8 cellular contexts compared by ENCODE assay signal in genomic region chr5:139403787-139404483, GRCh38. TPM values are rescaled to one million over a fixed set of nuclear protein-coding genes. Genes with fewer than 3 reads are reported as not detected.
DNase-seq lines count a peak whose midpoint lies in the region; ATAC-seq and TF ChIP-seq lines count a peak whose summit lies in the region.

SPATA24 (minus strand) TSS chr5:139404089; CDS start chr5:139404060, 29 bp downstream.

- intact Hi-C loops in left ventricle myocardium inferior (cut with micrococcal nuclease) (no loop called here), prostate gland (cut with DNase I) (no loop called here)

- H3K27ac Mint-ChIP-seq in T-helper 17 cell: peak within 1 kb of the TSS; percentile 97

- H3K4me3 Mint-ChIP-seq in T-helper 17 cell: peak within 1 kb of the TSS; percentile 97

- H3K36me3 Mint-ChIP-seq in T-helper 17 cell (ENCODE audit: low read depth): no peaks in the 10 kb centered on the region

- TF ChIP-seq CTCF in left ventricle myocardium inferior (IDR thresholded peaks at IDR 0.05; ENCODE audit: borderline replicate concordance) (no peak), prostate gland (IDR thresholded peaks at IDR 0.05) (no peak)

- H3K27me3 Mint-ChIP-seq in T-helper 17 cell: no peaks in the 10 kb centered on the region

- H3K36me3 ChIP-seq in left ventricle myocardium inferior (peaks cover 5% of the 10 kb centered on the region), prostate gland (no peaks in the 10 kb centered on the region), urinary bladder (ENCODE audit: insufficient read depth) (no peaks in the 10 kb centered on the region)

- H3K27me3 ChIP-seq in left ventricle myocardium inferior (ENCODE audit: low read depth) (no peaks in the 10 kb centered on the region), prostate gland (replicated peaks; ENCODE audit: insufficient read depth) (no peaks in the 10 kb centered on the region)

- peak within 1 kb of the TSS; percentile 66 for H3K4me3 ChIP-seq in left ventricle myocardium inferior
- peak within 1 kb of the TSS; percentile 43 to 45 for H3K4me3 ChIP-seq in prostate gland
- peak within 1 kb of the TSS; percentile 32 for H3K4me3 ChIP-seq in urinary bladder (ENCODE audit: low read depth, low read length)

- ATAC-seq in GM18499 (IDR thresholded peaks at IDR 0.05; ENCODE audit: insufficient read depth, unreplicated experiment) (peak; percentile 59), HG02938 (IDR thresholded peaks at IDR 0.05; ENCODE audit: unreplicated experiment) (peak; percentile 78), T-helper 17 cell (peak; percentile 93)

- DNase-seq in NCI-H1694 treated with DMSO at 0.1 percent for 48 hours (lab: John Stamatoyannopoulos, UW) (peak; percentile 87), T-helper 17 cell (peak; percentile 91 to 96 (median 93)), left ventricle myocardium inferior (peak; percentile 98), prostate gland (ENCODE audit: low spot score) (peak; percentile 97)

- H3K4me1 ChIP-seq in left ventricle myocardium inferior (peaks cover 21% of the 10 kb centered on the region), prostate gland (replicated peaks) (peaks cover 4% of the 10 kb centered on the region), urinary bladder (ENCODE audit: insufficient read depth) (no peaks in the 10 kb centered on the region)

- peak; percentile 9 for TF ChIP-seq POLR2A in prostate gland (IDR thresholded peaks at IDR 0.05)

- H3K9me3 ChIP-seq in T-helper 17 cell (ENCODE audit: control insufficient read depth, low read length, poor library complexity, severe bottlenecking) (no peaks in the 10 kb centered on the region), left ventricle myocardium inferior (replicated peaks) (no peaks in the 10 kb centered on the region), prostate gland (no peaks in the 10 kb centered on the region)

- WGBS in prostate gland: under 1% methylated on average over 41 of the region's 41 CpGs
- WGBS in urinary bladder: under 1% methylated on average over 41 of the region's 41 CpGs

- H3K4me1 Mint-ChIP-seq in T-helper 17 cell: peaks cover 25% of the 10 kb centered on the region

- H3K27ac ChIP-seq in angular gyrus (ENCODE audit: low read depth, low read length): peak within 1 kb of the TSS; percentile 99
- H3K27ac ChIP-seq in left ventricle myocardium inferior (replicated peaks): peak within 1 kb of the TSS; percentile 92
- H3K27ac ChIP-seq in prostate gland: peak within 1 kb of the TSS; percentile 89 to 94
- peak within 1 kb of the TSS; percentile 84 for H3K27ac ChIP-seq in urinary bladder (ENCODE audit: low read depth)

RNA-seq across cellular contexts. Expression of gene SPATA24, which starts in this region (rescaled TPM):
- 1 to 10 TPM; 3.8 to 4.1 TPM for total RNA-seq in T-helper 17 cell
- total RNA-seq in left ventricle myocardium inferior: 15.7 TPM
- total RNA-seq in prostate gland: 10 to 100 TPM in 1 of 2 donors, 1 to 10 TPM in 1; 4.4 to 27.3 TPM
- 3.0 TPM for total RNA-seq in urinary bladder
- polyA plus RNA-seq in urinary bladder: 5.4 TPM

Comparison
In these comparisons a context has a peak if more than half of its experiments do, and no peak if none do; other contexts are left out.
1. Peak in every context shown above with its lines: DNase-seq, ATAC-seq, H3K4me3 ChIP-seq and H3K27ac ChIP-seq.